ENCODE assay signal across 1 cellular context in genomic region chr16:89922477-89922883, GRCh38.
TF ChIP-seq lines count a peak whose summit lies in the region.

No MANE protein-coding gene starts in this region.

TF ChIP-seq in HepG2, 621 proteins besides CTCF, POLR2A, EP300 and RAD21 (continued from another document and continues in another):
- TF ChIP-seq NCOA1 (CRISPR knock-in tag; IDR thresholded peaks at IDR 0.05) (no peak), KMT2B (CRISPR knock-in tag; IDR thresholded peaks at IDR 0.05) (no peak), ZBTB7A (CRISPR knock-in tag; IDR thresholded peaks at IDR 0.05) (no peak), SP140L (CRISPR knock-in tag; IDR thresholded peaks at IDR 0.05; ENCODE audit: borderline replicate concordance) (no peak), ZBTB38 (CRISPR knock-in tag; IDR thresholded peaks at IDR 0.05) (0 out of 2 replicates have a peak, but pooled peaks have one; percentile 4), ZNF256 (CRISPR knock-in tag; conservative IDR thresholded peaks at IDR 0.05) (no peak), CBX5 (CRISPR knock-in tag; IDR thresholded peaks at IDR 0.05; ENCODE audit: borderline replicate concordance) (no peak), ZNF607 (CRISPR knock-in tag; IDR thresholded peaks at IDR 0.05; ENCODE audit: borderline replicate concordance) (peak; percentile 20; the same call in 1 of the 2 replicates), CENPBD1 (CRISPR knock-in tag; IDR thresholded peaks at IDR 0.05; ENCODE audit: borderline replicate concordance, low read depth) (no peak), ZNF3 (CRISPR knock-in tag; IDR thresholded peaks at IDR 0.05) (no peak; the same call in 1 of the 2 replicates), ZNF432 (CRISPR knock-in tag; IDR thresholded peaks at IDR 0.05; ENCODE audit: borderline replicate concordance) (no peak), GZF1 (CRISPR knock-in tag; IDR thresholded peaks at IDR 0.05) (no peak), KLF13 (CRISPR knock-in tag; IDR thresholded peaks at IDR 0.05) (no peak), ZSCAN5A (CRISPR knock-in tag; IDR thresholded peaks at IDR 0.05; ENCODE audit: borderline replicate concordance) (no peak), HIC2 (CRISPR knock-in tag; IDR thresholded peaks at IDR 0.05; ENCODE audit: low read depth) (peak; percentile 16; the same call in 1 of the 2 replicates), ZBTB25 (CRISPR knock-in tag; IDR thresholded peaks at IDR 0.05) (no peak), HOXA3 (CRISPR knock-in tag; IDR thresholded peaks at IDR 0.05) (peak; percentile 67), AKNA (CRISPR knock-in tag; IDR thresholded peaks at IDR 0.05; ENCODE audit: borderline replicate concordance) (0 out of 2 replicates have a peak, but pooled peaks have one; percentile 28), ZC3H4 (CRISPR knock-in tag; IDR thresholded peaks at IDR 0.05; ENCODE audit: borderline replicate concordance) (0 out of 2 replicates have a peak, but pooled peaks have one; percentile 71), ZNF274 (CRISPR knock-in tag; IDR thresholded peaks at IDR 0.05) (no peak), SP4 (CRISPR knock-in tag; IDR thresholded peaks at IDR 0.05) (no peak), ATF7 (IDR thresholded peaks at IDR 0.05) (no peak), ATF7 (CRISPR knock-in tag; IDR thresholded peaks at IDR 0.05) (peak; percentile 73), ZNF576 (CRISPR knock-in tag; IDR thresholded peaks at IDR 0.05) (no peak), NFYC (CRISPR knock-in tag; IDR thresholded peaks at IDR 0.05) (peak; percentile 10; the same call in 1 of the 2 replicates), GABPA (IDR thresholded peaks at IDR 0.05; ENCODE audit: low read depth, low read length) (no peak), GABPA (CRISPR knock-in tag; IDR thresholded peaks at IDR 0.05; ENCODE audit: low read depth) (peak; percentile 42), HNRNPUL1 (IDR thresholded peaks at IDR 0.05; ENCODE audit: low read depth, low read length) (no peak), SCMH1 (CRISPR knock-in tag; IDR thresholded peaks at IDR 0.05; ENCODE audit: borderline replicate concordance) (no peak), TBX3 (IDR thresholded peaks at IDR 0.05; ENCODE audit: borderline replicate concordance) (no peak), RNF219 (CRISPR knock-in tag; IDR thresholded peaks at IDR 0.05) (0 out of 2 replicates have a peak, but pooled peaks have one; percentile 59), CEBPB (IDR thresholded peaks at IDR 0.05; ENCODE audit: borderline replicate concordance, low read depth, low read length) (no peak), HES4 (CRISPR knock-in tag; IDR thresholded peaks at IDR 0.05; ENCODE audit: borderline replicate concordance) (no peak), HMG20A (CRISPR knock-in tag; IDR thresholded peaks at IDR 0.05; ENCODE audit: borderline replicate concordance) (no peak), ZBTB37 (CRISPR knock-in tag; IDR thresholded peaks at IDR 0.05) (no peak), AHDC1 (CRISPR knock-in tag; IDR thresholded peaks at IDR 0.05; ENCODE audit: borderline replicate concordance) (no peak; the same call in 1 of the 2 replicates), ZNF20 (CRISPR knock-in tag; IDR thresholded peaks at IDR 0.05) (no peak), ZNF232 (CRISPR knock-in tag; IDR thresholded peaks at IDR 0.05; ENCODE audit: borderline replicate concordance) (no peak; the same call in none of the 2 replicates), ZNF891 (CRISPR knock-in tag; IDR thresholded peaks at IDR 0.05) (no peak), YEATS4 (CRISPR knock-in tag; IDR thresholded peaks at IDR 0.05; ENCODE audit: borderline replicate concordance) (peak; percentile 72; the same call in 1 of the 2 replicates)
